ENCODE assay signal across 28 cellular contexts in genomic region chrX:14267224-14267623, GRCh38.
"Had no signal": no experiment of that assay in that cellular context is flagged by ENCODE, and none has a peak within 500 bp of the region (broad histone marks: within the 10 kb centered on the region; RNA-seq: fewer than 3 reads in every experiment).

No MANE protein-coding gene starts in this region.

- FAIRE-seq: islet of Langerhans, kidney, urothelium cell line had no signal

- H3K9me3 Mint-ChIP-seq: stimulated activated naive CD8-positive, alpha-beta T cell treated with anti-CD3 and anti-CD28 coated beads, Interleukin-15, Interleukin-2, amounts not matched to agents 100 ng/mL and 50 ng/mL, for 24 hours had no signal

- H3K4me3 Mint-ChIP-seq: immature natural killer cell; mesothelial cell of epicardium; naive thymus-derived CD4-positive, alpha-beta T cell; natural killer cell treated with Interleukin-12 subunit alpha and Interleukin-12 subunit beta and Interleukin-15 and Interleukin-18, amount 100 ng/mL, for 72 hours; stimulated activated effector memory CD8-positive, alpha-beta T cell treated with anti-CD3 and anti-CD28 coated beads, Interleukin-12 subunit alpha, Interleukin-12 subunit beta, amount 100 ng/mL, for 72 hours; stimulated activated naive CD8-positive, alpha-beta T cell treated with anti-CD3 and anti-CD28 coated beads, Interleukin-15, Interleukin-2, amounts not matched to agents 100 ng/mL and 50 ng/mL, for 24 hours had no signal

- H3K4me3 ChIP-seq: left ventricle myocardium inferior, lung, ovary, prostate gland, skin epidermis, spleen, suprapubic skin, thoracic aorta, tibial artery, upper lobe of right lung had no signal

- H3K4me1 Mint-ChIP-seq: immature natural killer cell; mesothelial cell of epicardium; naive thymus-derived CD4-positive, alpha-beta T cell; stimulated activated effector memory CD8-positive, alpha-beta T cell treated with anti-CD3 and anti-CD28 coated beads, Interleukin-12 subunit alpha, Interleukin-12 subunit beta, amount 100 ng/mL, for 72 hours had no signal

- H3K27me3 Mint-ChIP-seq: naive thymus-derived CD4-positive, alpha-beta T cell; natural killer cell treated with Interleukin-12 subunit alpha and Interleukin-12 subunit beta and Interleukin-15 and Interleukin-18, amount 100 ng/mL, for 72 hours; stimulated activated naive CD8-positive, alpha-beta T cell treated with anti-CD3 and anti-CD28 coated beads, Interleukin-15, Interleukin-2, amounts not matched to agents 100 ng/mL and 50 ng/mL, for 24 hours had no signal

- H3K36me3 ChIP-seq: left ventricle myocardium inferior, ovary, prostate gland, spleen, suprapubic skin, thoracic aorta, tibial artery, upper lobe of right lung had no signal

- H3K27ac ChIP-seq: left ventricle myocardium inferior, ovary, prostate gland, skin epidermis, spleen, suprapubic skin, thoracic aorta, tibial artery, upper lobe of right lung had no signal

- H3K4me1 ChIP-seq: left ventricle myocardium inferior, prostate gland, spleen, suprapubic skin, tibial artery, upper lobe of right lung had no signal

- H3K36me3 Mint-ChIP-seq: immature natural killer cell; naive thymus-derived CD4-positive, alpha-beta T cell; natural killer cell treated with Interleukin-12 subunit alpha and Interleukin-12 subunit beta and Interleukin-15 and Interleukin-18, amount 100 ng/mL, for 72 hours; stimulated activated effector memory CD8-positive, alpha-beta T cell treated with anti-CD3 and anti-CD28 coated beads, Interleukin-12 subunit alpha, Interleukin-12 subunit beta, amount 100 ng/mL, for 72 hours had no signal

- H3K27ac Mint-ChIP-seq: immature natural killer cell; mesothelial cell of epicardium; naive thymus-derived CD4-positive, alpha-beta T cell; natural killer cell treated with Interleukin-12 subunit alpha and Interleukin-12 subunit beta and Interleukin-15 and Interleukin-18, amount 100 ng/mL, for 72 hours; stimulated activated effector memory CD8-positive, alpha-beta T cell treated with anti-CD3 and anti-CD28 coated beads, Interleukin-12 subunit alpha, Interleukin-12 subunit beta, amount 100 ng/mL, for 72 hours; stimulated activated naive CD8-positive, alpha-beta T cell treated with anti-CD3 and anti-CD28 coated beads, Interleukin-15, Interleukin-2, amounts not matched to agents 100 ng/mL and 50 ng/mL, for 24 hours had no signal

- DNase-seq: hypothalamus; immature natural killer cell; kidney; left ventricle myocardium inferior; mesendoderm; naive thymus-derived CD4-positive, alpha-beta T cell; ovary; posterior cingulate gyrus; retina; right cardiac atrium; spleen; stimulated activated CD4-positive, alpha-beta T cell treated with anti-CD3 and anti-CD28 coated beads, Interleukin-4, amount 100 ng/mL, for 24 hours; stimulated activated naive CD4-positive, alpha-beta T cell; tibial artery; trophoblast cell; upper lobe of right lung had no signal

- H3K9me3 ChIP-seq: left ventricle myocardium inferior, ovary, prostate gland, spleen, suprapubic skin, thoracic aorta, tibial artery, upper lobe of right lung had no signal

- H3K27me3 ChIP-seq: ovary, spleen, suprapubic skin, tibial artery, upper lobe of right lung had no signal

- ATAC-seq: naive thymus-derived CD4-positive, alpha-beta T cell; natural killer cell treated with Interleukin-12 subunit alpha and Interleukin-12 subunit beta and Interleukin-15 and Interleukin-18, amount 100 ng/mL, for 72 hours; right cardiac atrium; sciatic nerve; stimulated activated effector memory CD8-positive, alpha-beta T cell treated with anti-CD3 and anti-CD28 coated beads, Interleukin-12 subunit alpha, Interleukin-12 subunit beta, amount 100 ng/mL, for 72 hours; upper lobe of right lung had no signal
